8 cellular contexts compared by ENCODE assay signal in genomic region chr9:4987996-4988421, GRCh38. TPM values are rescaled to one million over a fixed set of nuclear protein-coding genes. Genes with fewer than 3 reads are reported as not detected.
DNase-seq lines count a peak whose midpoint lies in the region; ATAC-seq and TF ChIP-seq lines count a peak whose summit lies in the region.

No MANE protein-coding gene starts in this region.

- TF ChIP-seq POLR2A in gastrocnemius medialis (IDR thresholded peaks at IDR 0.05), result no peak

- no peak overlapping the region for H3K4me3 Mint-ChIP-seq in activated T-helper 2 cell treated with anti-CD3 and anti-CD28 coated beads, Interferon-gamma antibody, Interleukin-2, Interleukin-4, amounts not matched to agents 10 μg/mL and 5 μg/mL and 100 μg/mL, durations not matched to agents 14 hours and 24 hours and 36 hours (ENCODE audit: low read depth)

- no peak for ATAC-seq in PC-3
- no peak for ATAC-seq in gastrocnemius medialis
- ATAC-seq in HG03520 (IDR thresholded peaks at IDR 0.05; ENCODE audit: unreplicated experiment), result no peak

- H3K4me1 ChIP-seq in PC-3 (ENCODE audit: insufficient read depth, low read length), result peaks cover 38% of the 10 kb centered on the region
- H3K4me1 ChIP-seq in gastrocnemius medialis, result peaks cover 35 to 51% of the 10 kb centered on the region in 2 donors

- no peak overlapping the region for H3K4me3 ChIP-seq in Jurkat, Clone E6-1 (ENCODE audit: low read length)
- H3K4me3 ChIP-seq in PC-3 (ENCODE audit: low read length) (peak overlapping the region; percentile 62), gastrocnemius medialis (no peak overlapping the region)

- peaks cover 9% of the 10 kb centered on the region; the same call in 1 of the 2 replicates for H4K20me1 ChIP-seq in PC-3 (ENCODE audit: low read length)

- H3K27me3 ChIP-seq in PC-3 (ENCODE audit: low read length) (no peaks in the 10 kb centered on the region), gastrocnemius medialis (no peaks in the 10 kb centered on the region)

- CTCF ChIA-PET in PC-3 (lab: Charles Lee), result interaction anchor here (0.6 kb wide), 1 partner anchor 122 kb away, joined by 4 read pairs; no protein-coding TSS in a partner anchor

- BruUV-seq in PC-3 (replicated peaks; lab: Mats Ljungman, UMichigan), result no TSS peak

- no peak overlapping the region; the same call in 1 of the 2 replicates for H3K9ac ChIP-seq in PC-3 (ENCODE audit: low read length)

- no peaks in the 10 kb centered on the region for H3K9me3 ChIP-seq in PC-3 (ENCODE audit: low read length)
- H3K9me3 ChIP-seq in gastrocnemius medialis, result no peaks in the 10 kb centered on the region

- H3K27me3 Mint-ChIP-seq in activated T-helper 2 cell treated with anti-CD3 and anti-CD28 coated beads, Interferon-gamma antibody, Interleukin-2, Interleukin-4, amounts not matched to agents 10 μg/mL and 5 μg/mL and 100 μg/mL, durations not matched to agents 14 hours and 24 hours and 36 hours (ENCODE audit: low read depth), result no peaks in the 10 kb centered on the region

- peak overlapping the region; percentile 18; the same call in 1 of the 2 replicates for H3K27ac ChIP-seq in PC-3 (ENCODE audit: low read length)
- H3K27ac ChIP-seq in gastrocnemius medialis, result peak overlapping the region in 1 of 4 donors; percentile 11

- peaks cover 25% of the 10 kb centered on the region for H3K36me3 ChIP-seq in PC-3 (ENCODE audit: low read depth, low read length)
- peaks cover 0 to 13% of the 10 kb centered on the region in 2 donors for H3K36me3 ChIP-seq in gastrocnemius medialis

- no peaks in the 10 kb centered on the region for H3K9me2 ChIP-seq in PC-3 (replicated peaks; ENCODE audit: low read length)

- intact Hi-C loops in PC-3 (cut with micrococcal nuclease), result loop anchor here (1.0 to 5.0 kb wide), 4 partner anchors 61 to 226 kb away; no protein-coding TSS in a partner anchor
- intact Hi-C loops in activated T-helper 2 cell treated with anti-CD3 and anti-CD28 coated beads, Interferon-gamma antibody, Interleukin-2, Interleukin-4, amounts not matched to agents 10 μg/mL and 5 μg/mL and 100 μg/mL, durations not matched to agents 14 hours and 24 hours and 36 hours (cut with micrococcal nuclease), result loop anchor here (1.0 to 10.0 kb wide), 5 partner anchors 196 to 1017 kb away; partner anchors contain the start of genes AK3, PLGRKT and RCL1
- intact Hi-C loops in gastrocnemius medialis (cut with DNase I; ENCODE audit: low total_unique reads), result loop anchor here (1.0 to 10.0 kb wide), 5 partner anchors 226 to 617 kb away; partner anchors contain the start of genes PLGRKT, PLPP6 and SPATA6L

- no peak overlapping the region for H2AFZ ChIP-seq in PC-3 (ENCODE audit: low read length)

- peaks cover 29% of the 10 kb centered on the region for H3K4me1 Mint-ChIP-seq in activated T-helper 2 cell treated with anti-CD3 and anti-CD28 coated beads, Interferon-gamma antibody, Interleukin-2, Interleukin-4, amounts not matched to agents 10 μg/mL and 5 μg/mL and 100 μg/mL, durations not matched to agents 14 hours and 24 hours and 36 hours (ENCODE audit: low read depth)

- no peak overlapping the region for H3K27ac Mint-ChIP-seq in activated T-helper 2 cell treated with anti-CD3 and anti-CD28 coated beads, Interferon-gamma antibody, Interleukin-2, Interleukin-4, amounts not matched to agents 10 μg/mL and 5 μg/mL and 100 μg/mL, durations not matched to agents 14 hours and 24 hours and 36 hours

- H3K36me3 Mint-ChIP-seq in activated T-helper 2 cell treated with anti-CD3 and anti-CD28 coated beads, Interferon-gamma antibody, Interleukin-2, Interleukin-4, amounts not matched to agents 10 μg/mL and 5 μg/mL and 100 μg/mL, durations not matched to agents 14 hours and 24 hours and 36 hours (ENCODE audit: low read depth), result peaks cover 16% of the 10 kb centered on the region

- H3K79me2 ChIP-seq in PC-3 (ENCODE audit: low read length), result peaks cover 74% of the 10 kb centered on the region

- POLR2A ChIA-PET in PC-3 (lab: Charles Lee; ENCODE audit: unreplicated experiment), result no interaction called here

- in situ Hi-C loops in gastrocnemius medialis (cut with MboI; ENCODE audit: low sequenced_read_pairs in 4 of 4), result loop anchor here (5.0 to 25.0 kb wide), 3 partner anchors 223 to 624 kb away; no protein-coding TSS in a partner anchor

- H3K9me3 Mint-ChIP-seq in activated T-helper 2 cell treated with anti-CD3 and anti-CD28 coated beads, Interferon-gamma antibody, Interleukin-2, Interleukin-4, amounts not matched to agents 10 μg/mL and 5 μg/mL and 100 μg/mL, durations not matched to agents 14 hours and 24 hours and 36 hours, result peaks cover 14% of the 10 kb centered on the region

- DNase-seq in DMS114 treated with DMSO at 0.1 percent for 48 hours (lab: John Stamatoyannopoulos, UW; ENCODE audit: unreplicated experiment) (peak; percentile 48), PC-3 (peak; percentile 77), glomerular endothelial cell (ENCODE audit: extremely low read depth, low read depth, low spot score) (peak; percentile 68), gastrocnemius medialis (peak in 1 of 2 donors; percentile 19), GOT3 (lab: John Stamatoyannopoulos, UW) (no peak)
- peak; percentile 64 for DNase-seq in Jurkat, Clone E6-1 (ENCODE audit: low read depth, low spot score)
- DNase-seq in activated T-helper 2 cell treated with anti-CD3 and anti-CD28 coated beads, Interferon-gamma antibody, Interleukin-2, Interleukin-4, amounts not matched to agents 10 μg/mL and 5 μg/mL and 100 μg/mL, durations not matched to agents 14 hours and 24 hours and 36 hours (ENCODE audit: low spot score), result peak; percentile 58

- no peaks in the 10 kb centered on the region for H3F3A ChIP-seq in PC-3 (ENCODE audit: low read length, unreplicated experiment)

- H3K4me2 ChIP-seq in PC-3 (ENCODE audit: low read length), result peak overlapping the region; percentile 84

- TF ChIP-seq CTCF in PC-3 (conservative IDR thresholded peaks at IDR 0.05; ENCODE audit: low read depth, low read length), result peak; percentile 80
- TF ChIP-seq CTCF in gastrocnemius medialis (IDR thresholded peaks at IDR 0.05 in 4 of 5, conservative IDR thresholded peaks at IDR 0.05 in 1 of 5), result peak; percentile 54 to 83 (median 77)

RNA-seq across cellular contexts. Expression of gene JAK2, which starts 2.9 kb away (rescaled TPM):
- polyA plus RNA-seq in Jurkat, Clone E6-1 (2012; ENCODE audit: insufficient read depth, insufficient read length), result 4.6 TPM
- total RNA-seq in PC-3 (2014; rRNA removed) (9.9 and 11.2 TPM in 2 replicates), glomerular endothelial cell (7.7 and 8.7 TPM in 2 replicates), gastrocnemius medialis (10 to 100 TPM in 2 of 4 donors, 1 to 10 TPM in 2; 4.6 to 16.5 (median 9.0) TPM)
- 29.4 and 32.3 TPM in 2 replicates for total RNA-seq in activated T-helper 2 cell treated with anti-CD3 and anti-CD28 coated beads, Interferon-gamma antibody, Interleukin-2, Interleukin-4, amounts not matched to agents 10 μg/mL and 5 μg/mL and 100 μg/mL, durations not matched to agents 14 hours and 24 hours and 36 hours
